In the genomic region with DNA sequence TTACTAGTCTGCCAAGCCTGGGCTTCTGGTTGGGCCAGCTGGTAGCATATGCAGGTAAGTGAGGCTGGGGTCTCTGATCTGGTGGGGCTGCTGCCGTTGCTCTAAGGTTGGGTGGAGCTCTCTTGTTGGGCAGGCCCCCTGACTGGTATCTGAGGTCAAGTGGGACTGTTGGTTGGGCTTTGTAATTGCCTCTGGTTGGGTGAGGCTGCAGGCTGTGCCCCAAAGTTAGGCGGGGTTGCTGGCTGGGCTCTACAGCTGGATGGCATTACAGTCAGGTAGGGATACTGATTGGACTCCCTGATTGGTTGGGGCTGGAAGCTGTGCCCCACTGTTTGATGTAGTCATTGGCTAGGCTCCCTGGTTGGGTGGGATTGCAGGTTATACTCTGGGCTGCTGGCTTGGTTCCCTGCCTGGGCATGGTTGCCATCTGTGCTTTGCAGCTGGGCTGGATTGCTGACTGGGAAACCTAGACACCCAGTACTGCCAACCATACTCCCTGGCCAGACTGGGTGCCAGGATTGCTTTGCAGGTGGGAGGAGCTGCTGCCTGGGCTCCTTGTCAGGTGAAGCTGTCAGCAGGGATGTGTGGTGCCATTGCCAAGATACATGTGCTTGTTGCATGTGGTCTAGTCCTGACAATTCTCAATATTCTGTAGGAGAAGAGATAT, we compare ENCODE assay signal across 1 cellular context.
TF ChIP-seq lines count a peak whose summit lies in the region.

No MANE protein-coding gene starts in this region.

TF ChIP-seq in IMR-90, 13 proteins besides CTCF, POLR2A, EP300 and RAD21 (continued from another document):
- TF ChIP-seq, protein P1, sequence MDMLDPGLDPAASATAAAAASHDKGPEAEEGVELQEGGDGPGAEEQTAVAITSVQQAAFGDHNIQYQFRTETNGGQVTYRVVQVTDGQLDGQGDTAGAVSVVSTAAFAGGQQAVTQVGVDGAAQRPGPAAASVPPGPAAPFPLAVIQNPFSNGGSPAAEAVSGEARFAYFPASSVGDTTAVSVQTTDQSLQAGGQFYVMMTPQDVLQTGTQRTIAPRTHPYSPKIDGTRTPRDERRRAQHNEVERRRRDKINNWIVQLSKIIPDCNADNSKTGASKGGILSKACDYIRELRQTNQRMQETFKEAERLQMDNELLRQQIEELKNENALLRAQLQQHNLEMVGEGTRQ (IDR thresholded peaks at IDR 0.05; ENCODE audit: low read depth, low read length), result no peak
- no peak for TF ChIP-seq MXI1 (IDR thresholded peaks at IDR 0.05; ENCODE audit: borderline replicate concordance, low read depth, low read length)
- no peak for TF ChIP-seq CEBPB (IDR thresholded peaks at IDR 0.05; ENCODE audit: low read depth, low read length)
